ENCODE assay signal across 33 cellular contexts in genomic region chr3:53780171-53780570, GRCh38.
"Had no signal": no experiment of that assay in that cellular context is flagged by ENCODE, and none has a peak within 500 bp of the region (broad histone marks: within the 10 kb centered on the region; RNA-seq: fewer than 3 reads in every experiment).

No MANE protein-coding gene starts in this region.

- H3K27me3 Mint-ChIP-seq: activated CD4-positive, alpha-beta memory T cell treated with anti-CD3 and anti-CD28 coated beads for 36 hours; activated CD4-positive, alpha-beta T cell treated with anti-CD3 and anti-CD28 coated beads for 36 hours had no signal

- H3K9ac ChIP-seq: KMS-11, SK-N-SH had no signal

- H3K4me3 ChIP-seq: Peyer's patch, SJSA1 had no signal

- H3K36me3 ChIP-seq: Peyer's patch, SJSA1 had no signal

- H3K4me1 ChIP-seq: Peyer's patch, SJSA1 had no signal

- H3K9me3 ChIP-seq: Peyer's patch, SJSA1, SK-N-SH had no signal

- H3K27me3 ChIP-seq: Peyer's patch, SJSA1 had no signal

- H3K27ac Mint-ChIP-seq: activated CD4-positive, alpha-beta memory T cell treated with anti-CD3 and anti-CD28 coated beads for 36 hours; activated CD4-positive, alpha-beta T cell treated with anti-CD3 and anti-CD28 coated beads for 36 hours; activated naive CD4-positive, alpha-beta T cell treated with anti-CD3 and anti-CD28 coated beads for 36 hours; activated T-helper 1 cell treated with anti-CD3 and anti-CD28 coated beads, Interleukin-12 subunit alpha, Interleukin-12 subunit beta, Interleukin-2, Interleukin-4 antibody, amounts not matched to agents 30 ng/mL and 10 ng/mL and 1 ng/mL, durations not matched to agents 14 hours and 24 hours and 36 hours; brain; T-helper 1 cell treated with Interleukin-12 subunit alpha and Interleukin-12 subunit beta and Interleukin-4 antibody, amounts not matched to agents 30 μg/mL and 1 μg/mL, for 36 hours; T-helper 2 cell treated with Interferon-gamma antibody and Interleukin-4, amounts not matched to agents 5 μg/mL and 100 μg/mL, for 36 hours; WTC11 had no signal

- DNase-seq: activated CD4-positive, alpha-beta memory T cell treated with anti-CD3 and anti-CD28 coated beads for 36 hours; activated CD4-positive, alpha-beta T cell treated with anti-CD3 and anti-CD28 coated beads for 36 hours; activated CD4-positive, alpha-beta T cell treated with anti-CD3 and anti-CD28 coated beads, Interleukin-2, amount 50 U/mL, for 1 hour; activated CD8-positive, alpha-beta memory T cell treated with anti-CD3 and anti-CD28 coated beads, Interleukin-2, amount 50 U/mL, for 4 hours; activated gamma-delta T cell treated with Interleukin-2 at 50 U/mL for 16 hours; activated naive CD4-positive, alpha-beta T cell treated with anti-CD3 and anti-CD28 coated beads for 36 hours; activated T-cell treated with anti-CD3 and anti-CD28 coated beads for 4 hours; activated T-cell treated with anti-CD3 and anti-CD28 coated beads, Interleukin-2, amount 50 U/mL, for 4 hours; central memory CD4-positive, alpha-beta T cell; MM.1S; MV-4-11; NCI-H1092; NCI-H1436 treated with DMSO at 0.1 percent for 48 hours; NCI-H1694 treated with DMSO at 0.1 percent for 48 hours; NCI-H2029; NCI-H510A; NCI-H526; NCI-H748 treated with DMSO at 0.1 percent for 48 hours; NK-92 treated with Interleukin-12 subunit alpha and Interleukin-12 subunit beta, amount 100 ng/mL, for 24 hours; PC-3; Peyer's patch; RPMI8226; SHP77 treated with DMSO at 0.1 percent for 48 hours; SK-N-SH had no signal

- H3K4me3 Mint-ChIP-seq: activated CD4-positive, alpha-beta memory T cell treated with anti-CD3 and anti-CD28 coated beads for 36 hours; activated CD4-positive, alpha-beta T cell treated with anti-CD3 and anti-CD28 coated beads for 36 hours; activated naive CD4-positive, alpha-beta T cell treated with anti-CD3 and anti-CD28 coated beads for 36 hours; activated T-cell treated with anti-CD3 and anti-CD28 coated beads, Interleukin-2, amount 50 U/mL, for 4 hours; activated T-helper 1 cell treated with anti-CD3 and anti-CD28 coated beads, Interleukin-12 subunit alpha, Interleukin-12 subunit beta, Interleukin-2, Interleukin-4 antibody, amounts not matched to agents 30 ng/mL and 10 ng/mL and 1 ng/mL, durations not matched to agents 14 hours and 24 hours and 36 hours; brain; T-helper 1 cell treated with Interleukin-12 subunit alpha and Interleukin-12 subunit beta and Interleukin-4 antibody, amounts not matched to agents 30 μg/mL and 1 μg/mL, for 36 hours; T-helper 2 cell treated with Interferon-gamma antibody and Interleukin-4, amounts not matched to agents 5 μg/mL and 100 μg/mL, for 36 hours; WTC11 had no signal

- ATAC-seq: activated CD4-positive, alpha-beta T cell treated with anti-CD3 and anti-CD28 coated beads for 36 hours; activated CD4-positive, CD25-positive, alpha-beta regulatory T cell treated with anti-CD3 and anti-CD28 coated beads, Interleukin-2, amount 50 U/mL, for 24 hours; activated naive CD4-positive, alpha-beta T cell treated with anti-CD3 and anti-CD28 coated beads, Interleukin-2, amount 50 U/mL, for 72 hours; activated T-cell treated with anti-CD3 and anti-CD28 coated beads, Interleukin-2, amount 50 U/mL, for 4 hours; PC-3; WTC11 had no signal

- H3K4me2 ChIP-seq: KMS-11, SK-N-SH had no signal

- H3K4me1 Mint-ChIP-seq: activated CD4-positive, alpha-beta T cell treated with anti-CD3 and anti-CD28 coated beads for 36 hours; brain; WTC11 had no signal

- H3K27ac ChIP-seq: KMS-11, Peyer's patch, SJSA1 had no signal

- H3K36me3 Mint-ChIP-seq: activated CD4-positive, alpha-beta memory T cell treated with anti-CD3 and anti-CD28 coated beads for 36 hours; activated naive CD4-positive, alpha-beta T cell treated with anti-CD3 and anti-CD28 coated beads, Interleukin-2, amount 50 U/mL, for 72 hours; brain; WTC11 had no signal

- H3K9me3 Mint-ChIP-seq: activated CD4-positive, alpha-beta memory T cell treated with anti-CD3 and anti-CD28 coated beads for 36 hours; activated naive CD4-positive, alpha-beta T cell treated with anti-CD3 and anti-CD28 coated beads for 36 hours; activated naive CD4-positive, alpha-beta T cell treated with anti-CD3 and anti-CD28 coated beads, Interleukin-2, amount 50 U/mL, for 72 hours; activated T-cell treated with anti-CD3 and anti-CD28 coated beads, Interleukin-2, amount 50 U/mL, for 4 hours; activated T-helper 1 cell treated with anti-CD3 and anti-CD28 coated beads, Interleukin-12 subunit alpha, Interleukin-12 subunit beta, Interleukin-2, Interleukin-4 antibody, amounts not matched to agents 30 ng/mL and 10 ng/mL and 1 ng/mL, durations not matched to agents 14 hours and 24 hours and 36 hours; brain; T-helper 1 cell treated with Interleukin-12 subunit alpha and Interleukin-12 subunit beta and Interleukin-4 antibody, amounts not matched to agents 30 μg/mL and 1 μg/mL, for 36 hours; T-helper 2 cell treated with Interferon-gamma antibody and Interleukin-4, amounts not matched to agents 5 μg/mL and 100 μg/mL, for 36 hours; WTC11 had no signal
